In genomic region chr3:5226783-5227182, GRCh38 we compare ENCODE assay signal across 8 cellular contexts. TPM values are rescaled to one million over a fixed set of nuclear protein-coding genes. Genes with fewer than 3 reads are reported as not detected.
DNase-seq lines count a peak whose midpoint lies in the region; ATAC-seq and TF ChIP-seq lines count a peak whose summit lies in the region.

No MANE protein-coding gene starts in this region.

- DNase-seq in A673 (ENCODE audit: low spot score) = peak; percentile 51
- peak; percentile 5 for DNase-seq in NOMO-1 treated with dmso at 0.1 percent for 144 hours (lab: John Stamatoyannopoulos, UW; ENCODE audit: unreplicated experiment)
- DNase-seq in fibroblast of mammary gland (ENCODE audit: low read depth) = peak; percentile 44
- no peak for DNase-seq in uterus
- no peak for DNase-seq in NCI-H226
- no peak for DNase-seq in NCI-H1694 treated with DMSO at 0.1 percent for 48 hours (lab: John Stamatoyannopoulos, UW)

- intact Hi-C loops in A673 (cut with micrococcal nuclease; ENCODE audit: unreplicated experiment) = loop anchor here (2.0 kb wide), 1 partner anchor 1572 kb away; no protein-coding TSS in a partner anchor
- intact Hi-C loops in uterus (cut with DNase I; ENCODE audit: low total_unique reads) = no loop called here

- no TSS peak for BruUV-seq in A673 (replicated peaks; lab: Mats Ljungman, UMichigan)

- H3K9me3 ChIP-seq in A673 (ENCODE audit: low read depth, low read length, poor library complexity, severe bottlenecking) (no peaks in the 10 kb centered on the region), uterus (no peaks in the 10 kb centered on the region)

- TF ChIP-seq CTCF in A673 (conservative IDR thresholded peaks at IDR 0.05; ENCODE audit: low read depth, low read length) (peak; percentile 55), fibroblast of mammary gland (conservative IDR thresholded peaks at IDR 0.05; ENCODE audit: control insufficient read depth, insufficient read depth, low read depth, low read length) (peak; percentile 52), uterus (IDR thresholded peaks at IDR 0.05) (peak in 3 of 4 experiments; percentile 22 to 44 (median 33))

- CTCF ChIA-PET in A673 (lab: Charles Lee) = no interaction called here

- H3K27me3 ChIP-seq in A673 (replicated peaks; ENCODE audit: insufficient read depth, low read depth, low read length, poor library complexity) (no peaks in the 10 kb centered on the region), uterus (no peaks in the 10 kb centered on the region)

- H3K4me1 ChIP-seq in A673 (ENCODE audit: insufficient read depth, low read length, poor library complexity, severe bottlenecking) (no peaks in the 10 kb centered on the region), uterus (no peaks in the 10 kb centered on the region)

- TF ChIP-seq POLR2A in uterus (IDR thresholded peaks at IDR 0.05) = no peak

- H3K36me3 ChIP-seq in A673 (ENCODE audit: insufficient read depth, low read length, poor library complexity, severe bottlenecking) (no peaks in the 10 kb centered on the region), uterus (no peaks in the 10 kb centered on the region)

- no peak overlapping the region for H3K27ac ChIP-seq in A673 (ENCODE audit: low read depth, low read length, poor library complexity, severe bottlenecking)
- no peak overlapping the region for H3K27ac ChIP-seq in uterus

- ATAC-seq in GM18508 (IDR thresholded peaks at IDR 0.05; ENCODE audit: insufficient read depth, unreplicated experiment) (peak; percentile 52), HG03280 (IDR thresholded peaks at IDR 0.05; ENCODE audit: unreplicated experiment) (no peak)

- POLR2A ChIA-PET in A673 (lab: Charles Lee; ENCODE audit: low non-redundant PET) = no interaction called here

- no peak overlapping the region for H3K4me3 ChIP-seq in A673 (ENCODE audit: low read depth, low read length, poor library complexity, severe bottlenecking)
- no peak overlapping the region for H3K4me3 ChIP-seq in fibroblast of mammary gland (ENCODE audit: control insufficient read depth, low read depth, low read length)
- H3K4me3 ChIP-seq in uterus = no peak overlapping the region

RNA-seq across cellular contexts. Expression of gene EDEM1, which starts 39.3 kb away (rescaled TPM):
- total RNA-seq in A673 (2021) (31.4 and 32.1 TPM in 2 replicates), uterus (10 to 100 TPM; 17.1 to 58.4 (median 37.7) TPM)

Comparison
In these comparisons a context has a peak if more than half of its experiments do, and no peak if none do; other contexts are left out.
1. DNase-seq: peak in A673 (single experiment), NOMO-1 treated with dmso at 0.1 percent for 144 hours (single experiment) and fibroblast of mammary gland (single experiment); none in uterus (0 of 2), NCI-H226 (single experiment) and NCI-H1694 treated with DMSO at 0.1 percent for 48 hours (single experiment).
2. Peak in every context shown above with its lines, with median percentiles within 50 percentile points of each other: CTCF ChIP-seq.